Comparison of ENCODE assay signal across 8 cellular contexts in the genomic region with DNA sequence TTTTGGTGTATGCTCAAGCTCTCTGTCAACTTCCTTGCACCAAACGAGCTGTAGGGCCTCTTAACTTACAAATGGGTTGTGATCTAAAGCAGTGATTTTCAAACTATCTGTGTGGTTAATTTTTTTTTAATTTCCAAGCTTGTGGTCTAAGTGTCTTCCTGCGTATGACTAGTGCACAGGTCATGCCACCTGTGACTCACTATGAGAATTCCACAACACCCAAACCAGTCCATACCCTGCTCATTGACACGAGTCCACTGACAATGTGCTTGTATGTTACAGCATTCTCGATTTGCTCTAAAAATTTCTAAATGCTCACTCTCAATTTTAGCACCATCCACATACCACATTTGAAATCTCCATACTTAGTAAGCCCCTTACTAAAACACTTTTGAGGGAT. TPM values are rescaled to one million over a fixed set of nuclear protein-coding genes. Genes with fewer than 3 reads are reported as not detected.
A peak's percentile ranks its signal among the peaks of the same experiment; 100 is the strongest.
DNase-seq lines count a peak whose midpoint lies in the region; TF ChIP-seq lines count a peak whose summit lies in the region.
"Not testable (repeated sequence)": the region's sequence is repeated elsewhere in the genome, so short reads cannot be mapped to it uniquely, and the experiment has no call there.

No MANE protein-coding gene starts in this region.

- peak; percentile 80 for DNase-seq in EH (ENCODE audit: low read depth)
- peak; percentile 8 for DNase-seq in Jurkat, Clone E6-1 (ENCODE audit: low read depth, low spot score)
- DNase-seq in activated T-cell treated with anti-CD3 and anti-CD28 coated beads for 1 hour (ENCODE audit: low read depth) = peak; percentile 2
- peak; percentile 81 for DNase-seq in amniotic epithelial cell (ENCODE audit: low read depth)
- peak; percentile 1 for DNase-seq in fibroblast of the conjunctiva (ENCODE audit: low read depth)
- DNase-seq in retinal pigment epithelial cell (ENCODE audit: low read depth) = peak; percentile 17
- peak; percentile 34 for DNase-seq in stimulated activated naive CD4-positive, alpha-beta T cell treated with Interleukin-2 at 50 U/mL for 16 hours (lab: John Stamatoyannopoulos, UW)

- not testable (repeated sequence) for H3K4me3 ChIP-seq in Jurkat, Clone E6-1 (ENCODE audit: low read length); retinal pigment epithelial cell (ENCODE audit: low read length)

- peak overlapping the region; percentile 20 for H3K27ac Mint-ChIP-seq in T-helper 1 cell treated with Interleukin-12 subunit alpha and Interleukin-12 subunit beta and Interleukin-4 antibody, amounts not matched to agents 30 μg/mL and 1 μg/mL, for 36 hours

- H3K4me3 Mint-ChIP-seq in T-helper 1 cell treated with Interleukin-12 subunit alpha and Interleukin-12 subunit beta and Interleukin-4 antibody, amounts not matched to agents 30 μg/mL and 1 μg/mL, for 36 hours = not testable (repeated sequence)

- H3K36me3 Mint-ChIP-seq in T-helper 1 cell treated with Interleukin-12 subunit alpha and Interleukin-12 subunit beta and Interleukin-4 antibody, amounts not matched to agents 30 μg/mL and 1 μg/mL, for 36 hours (ENCODE audit: low read depth) = not testable (repeated sequence)

- H3K9me3 Mint-ChIP-seq in T-helper 1 cell treated with Interleukin-12 subunit alpha and Interleukin-12 subunit beta and Interleukin-4 antibody, amounts not matched to agents 30 μg/mL and 1 μg/mL, for 36 hours = not testable (repeated sequence)

- not testable (repeated sequence) for TF ChIP-seq CTCF in retinal pigment epithelial cell (conservative IDR thresholded peaks at IDR 0.05; ENCODE audit: low read depth, low read length)

- H3K4me1 Mint-ChIP-seq in T-helper 1 cell treated with Interleukin-12 subunit alpha and Interleukin-12 subunit beta and Interleukin-4 antibody, amounts not matched to agents 30 μg/mL and 1 μg/mL, for 36 hours (ENCODE audit: low read depth) = not testable (repeated sequence)

- H3K27me3 Mint-ChIP-seq in T-helper 1 cell treated with Interleukin-12 subunit alpha and Interleukin-12 subunit beta and Interleukin-4 antibody, amounts not matched to agents 30 μg/mL and 1 μg/mL, for 36 hours (ENCODE audit: low read depth) = not testable (repeated sequence)

RNA-seq across cellular contexts. Expression of gene NOTCH2, which starts 18.5 kb away (rescaled TPM):
- polyA plus RNA-seq in Jurkat, Clone E6-1 (2012; ENCODE audit: insufficient read depth, insufficient read length) = 11.7 TPM

Comparison
In these comparisons a context has a peak if more than half of its experiments do, and no peak if none do; other contexts are left out.
1. DNase-seq: peak in every context shown above with its lines; median percentile 81 in amniotic epithelial cell; 80 in EH; 34 in stimulated activated naive CD4-positive, alpha-beta T cell treated with Interleukin-2 at 50 U/mL for 16 hours; 17 in retinal pigment epithelial cell; 8 in Jurkat, Clone E6-1; 2 in activated T-cell treated with anti-CD3 and anti-CD28 coated beads for 1 hour; 1 in fibroblast of the conjunctiva.